ENCODE assay signal across 11 cellular contexts in genomic region chr14:64636980-64637429, GRCh38.
A peak's percentile ranks its signal among the peaks of the same experiment; 100 is the strongest.
DNase-seq lines count a peak whose midpoint lies in the region; ATAC-seq and TF ChIP-seq lines count a peak whose summit lies in the region.
"Had no signal": no experiment of that assay in that cellular context is flagged by ENCODE, and none has a peak within 500 bp of the region (broad histone marks: within the 10 kb centered on the region; RNA-seq: fewer than 3 reads in every experiment).

No MANE protein-coding gene starts in this region.

- H3K79me2 ChIP-seq in SU-DHL-6 (ENCODE audit: insufficient read depth, low read length) = no peaks in the 10 kb centered on the region
- H3K79me2 ChIP-seq in smooth muscle cell (ENCODE audit: low read depth) = no peaks in the 10 kb centered on the region

- intact Hi-C loops in activated CD8-positive, alpha-beta T cell treated with anti-CD3 and anti-CD28 coated beads for 36 hours (cut with micrococcal nuclease) = loop anchor here (5.0 kb wide), 1 partner anchor 295 kb away; no protein-coding TSS in a partner anchor
- intact Hi-C loops in right lobe of liver (cut with DNase I) (no loop called here), aorta (cut with DNase I) (loop anchor here (2.0 to 5.0 kb wide), 4 partner anchors 95 to 130 kb away; partner anchors contain the start of gene HSPA2 (in 2 of the 2))

- no peaks in the 10 kb centered on the region for H3K9me2 ChIP-seq in SU-DHL-6 (replicated peaks; ENCODE audit: insufficient read depth, low read length)

- H3K4me1 Mint-ChIP-seq in activated CD8-positive, alpha-beta T cell treated with anti-CD3 and anti-CD28 coated beads for 36 hours (ENCODE audit: low read depth) = peaks cover 6% of the 10 kb centered on the region
- peaks cover 10% of the 10 kb centered on the region for H3K4me1 Mint-ChIP-seq in activated CD8-positive, alpha-beta T cell treated with anti-CD3 and anti-CD28 coated beads, Interleukin-2, amount 10 ng/mL, durations not matched to agents 7 days and 5 days (ENCODE audit: low read depth)
- H3K4me1 Mint-ChIP-seq in activated CD8-positive, alpha-beta memory T cell treated with anti-CD3 and anti-CD28 coated beads, Interleukin-2, amount 10 ng/mL, durations not matched to agents 7 days and 5 days = peaks cover 8% of the 10 kb centered on the region

- H3K27ac ChIP-seq in SU-DHL-6 (ENCODE audit: low read depth, low read length) (no peak overlapping the region), right lobe of liver (peak overlapping the region; percentile 25 to 80 (median 80)), smooth muscle cell (ENCODE audit: low read depth) (peak overlapping the region; percentile 91), aorta (ENCODE audit: low read depth in 1 of 2, low read length in 2 of 2) (no peak overlapping the region)
- H3K27ac ChIP-seq: testis had no signal

- CTCF ChIA-PET in activated CD8-positive, alpha-beta T cell treated with anti-CD3 and anti-CD28 coated beads for 36 hours (lab: Charles Lee) = interaction anchor here (0.7 to 3.4 kb wide), 57 partner anchors 8 to 314 kb away, joined by 3 to 48 read pairs (median 5); partner anchors contain the start of genes HSPA2, MTHFD1 and PLEKHG3
- CTCF ChIA-PET in activated CD8-positive, alpha-beta T cell treated with anti-CD3 and anti-CD28 coated beads, Interleukin-2, amount 10 ng/mL, durations not matched to agents 7 days and 5 days (lab: Charles Lee) = interaction anchor here (0.7 to 3.7 kb wide), 40 partner anchors 8 to 371 kb away, joined by 3 to 48 read pairs (median 5); partner anchors contain the start of genes HSPA2 and SPTB
- CTCF ChIA-PET in activated CD8-positive, alpha-beta memory T cell treated with anti-CD3 and anti-CD28 coated beads, Interleukin-2, amount 10 ng/mL, durations not matched to agents 7 days and 5 days (lab: Charles Lee) = interaction anchor here (0.9 to 2.7 kb wide), 34 partner anchors 8 to 294 kb away, joined by 3 to 41 read pairs (median 4); partner anchors contain the start of genes HSPA2 and PPP1R36

- H3K4me2 ChIP-seq in SU-DHL-6 (ENCODE audit: low read depth, low read length, poor library complexity, severe bottlenecking) = no peak overlapping the region
- H3K4me2 ChIP-seq in smooth muscle cell = peak overlapping the region; percentile 66

- H3K36me3 ChIP-seq in SU-DHL-6 (ENCODE audit: low read length) = no peaks in the 10 kb centered on the region
- H3K36me3 ChIP-seq in right lobe of liver = no peaks in the 10 kb centered on the region
- no peaks in the 10 kb centered on the region for H3K36me3 ChIP-seq in smooth muscle cell (ENCODE audit: low read depth)
- no peaks in the 10 kb centered on the region for H3K36me3 ChIP-seq in aorta (ENCODE audit: control insufficient read depth in 1 of 2, insufficient read depth in 2 of 2, low read length in 1 of 2)

- H3K9ac ChIP-seq in SU-DHL-6 (ENCODE audit: low read length) = no peak overlapping the region
- H3K9ac ChIP-seq in smooth muscle cell (ENCODE audit: low read depth) = no peak overlapping the region

- H4K20me1 ChIP-seq in SU-DHL-6 (ENCODE audit: low read depth, low read length) (no peaks in the 10 kb centered on the region), smooth muscle cell (ENCODE audit: low read depth) (no peaks in the 10 kb centered on the region)

- POLR2A ChIA-PET in activated CD8-positive, alpha-beta T cell treated with anti-CD3 and anti-CD28 coated beads for 36 hours (lab: Charles Lee) = interaction anchor here (1.2 kb wide), 1 partner anchor 133 kb away, joined by 3 read pairs; the partner anchor contains the start of gene ZBTB1
- POLR2A ChIA-PET in activated CD8-positive, alpha-beta T cell treated with anti-CD3 and anti-CD28 coated beads, Interleukin-2, amount 10 ng/mL, durations not matched to agents 7 days and 5 days (lab: Charles Lee) = no interaction called here

- H3K9me3 Mint-ChIP-seq in activated CD8-positive, alpha-beta T cell treated with anti-CD3 and anti-CD28 coated beads for 36 hours = no peaks in the 10 kb centered on the region
- no peaks in the 10 kb centered on the region for H3K9me3 Mint-ChIP-seq in activated CD8-positive, alpha-beta T cell treated with anti-CD3 and anti-CD28 coated beads, Interleukin-2, amount 10 ng/mL, durations not matched to agents 7 days and 5 days (ENCODE audit: insufficient read depth)
- H3K9me3 Mint-ChIP-seq in activated CD8-positive, alpha-beta memory T cell treated with anti-CD3 and anti-CD28 coated beads, Interleukin-2, amount 10 ng/mL, durations not matched to agents 7 days and 5 days (ENCODE audit: low read depth) = no peaks in the 10 kb centered on the region

- H3K36me3 Mint-ChIP-seq in activated CD8-positive, alpha-beta T cell treated with anti-CD3 and anti-CD28 coated beads for 36 hours (ENCODE audit: low read depth) = no peaks in the 10 kb centered on the region
- no peaks in the 10 kb centered on the region for H3K36me3 Mint-ChIP-seq in activated CD8-positive, alpha-beta T cell treated with anti-CD3 and anti-CD28 coated beads, Interleukin-2, amount 10 ng/mL, durations not matched to agents 7 days and 5 days (ENCODE audit: low read depth)
- no peaks in the 10 kb centered on the region for H3K36me3 Mint-ChIP-seq in activated CD8-positive, alpha-beta memory T cell treated with anti-CD3 and anti-CD28 coated beads, Interleukin-2, amount 10 ng/mL, durations not matched to agents 7 days and 5 days

- no peaks in the 10 kb centered on the region for H3K27me3 ChIP-seq in SU-DHL-6 (ENCODE audit: low read length)
- no peaks in the 10 kb centered on the region for H3K27me3 ChIP-seq in right lobe of liver
- no peaks in the 10 kb centered on the region for H3K27me3 ChIP-seq in smooth muscle cell (ENCODE audit: low read depth)
- no peaks in the 10 kb centered on the region for H3K27me3 ChIP-seq in aorta (ENCODE audit: control insufficient read depth in 1 of 2, insufficient read depth in 2 of 2, low read length in 1 of 2)
- H3K27me3 ChIP-seq: testis had no signal

- DNase-seq in activated CD8-positive, alpha-beta T cell treated with anti-CD3 and anti-CD28 coated beads for 36 hours = no peak
- no peak for DNase-seq in activated CD8-positive, alpha-beta T cell treated with anti-CD3 and anti-CD28 coated beads, Interleukin-2, amount 10 ng/mL, durations not matched to agents 7 days and 5 days
- DNase-seq in right lobe of liver (no peak), smooth muscle cell (lab: John Stamatoyannopoulos, UW; ENCODE audit: unreplicated experiment) (no peak), aorta (no peak)
- DNase-seq in activated CD8-positive, alpha-beta memory T cell treated with anti-CD3 and anti-CD28 coated beads, Interleukin-2, amount 10 ng/mL, durations not matched to agents 7 days and 5 days = no peak

- TF ChIP-seq CTCF in activated CD8-positive, alpha-beta T cell treated with anti-CD3 and anti-CD28 coated beads for 36 hours (IDR thresholded peaks at IDR 0.05) = peak; percentile 34
- TF ChIP-seq CTCF in SU-DHL-6 (IDR thresholded peaks at IDR 0.05; ENCODE audit: insufficient read depth, low read length, poor library complexity, severe bottlenecking) (no peak), right lobe of liver (IDR thresholded peaks at IDR 0.05) (peak in 1 of 4 donors; percentile 1), smooth muscle cell (IDR thresholded peaks at IDR 0.05; ENCODE audit: borderline replicate concordance, insufficient read depth, poor library complexity, severe bottlenecking) (no peak)

- 39% methylated on average over 2 of the region's 2 CpGs for WGBS in right lobe of liver (ENCODE audit: insufficient coverage, low coverage, low lambda C conversion rate, missing lambda C conversion rate)
- 56% methylated on average over 2 of the region's 2 CpGs for WGBS in smooth muscle cell (ENCODE audit: low lambda C conversion rate)
- 13 to 14% methylated on average over 2 of the region's 2 CpGs for WGBS in aorta, 2 donors

- ATAC-seq in activated CD8-positive, alpha-beta T cell treated with anti-CD3 and anti-CD28 coated beads for 36 hours = no peak
- no peak for ATAC-seq in activated CD8-positive, alpha-beta T cell treated with anti-CD3 and anti-CD28 coated beads, Interleukin-2, amount 10 ng/mL, durations not matched to agents 7 days and 5 days
- ATAC-seq in right lobe of liver (peak; percentile 24 to 48 (median 34)), aorta (ENCODE audit: low FRiP score) (no peak), GM18519 (IDR thresholded peaks at IDR 0.05; ENCODE audit: low FRiP score, unreplicated experiment) (no peak)
- ATAC-seq in activated CD8-positive, alpha-beta memory T cell treated with anti-CD3 and anti-CD28 coated beads, Interleukin-2, amount 10 ng/mL, durations not matched to agents 7 days and 5 days = no peak

- H3K9me3 ChIP-seq in SU-DHL-6 (ENCODE audit: insufficient read depth, low read length) (no peaks in the 10 kb centered on the region), right lobe of liver (no peaks in the 10 kb centered on the region), smooth muscle cell (replicated peaks; ENCODE audit: low read depth) (no peaks in the 10 kb centered on the region), aorta (ENCODE audit: control insufficient read depth, low read length) (no peaks in the 10 kb centered on the region)
- H3K9me3 ChIP-seq: testis had no signal

- no peak for TF ChIP-seq POLR2A in right lobe of liver (IDR thresholded peaks at IDR 0.05)

- H3K4me1 ChIP-seq in right lobe of liver (peaks cover 0 to 37% (median 17%) of the 10 kb centered on the region in 4 donors), smooth muscle cell (ENCODE audit: low read depth) (peaks cover 20% of the 10 kb centered on the region), aorta (ENCODE audit: control insufficient read depth in 1 of 2, insufficient read depth in 2 of 2, low read length in 2 of 2) (no peaks in the 10 kb centered on the region)

- peak overlapping the region; percentile 88 for H2AFZ ChIP-seq in SU-DHL-6 (ENCODE audit: low read depth, low read length, severe bottlenecking)
- peak overlapping the region; percentile 51 for H2AFZ ChIP-seq in smooth muscle cell (ENCODE audit: low read depth)

- H3K4me3 Mint-ChIP-seq in activated CD8-positive, alpha-beta T cell treated with anti-CD3 and anti-CD28 coated beads for 36 hours = no peak overlapping the region
- H3K4me3 Mint-ChIP-seq in activated CD8-positive, alpha-beta T cell treated with anti-CD3 and anti-CD28 coated beads, Interleukin-2, amount 10 ng/mL, durations not matched to agents 7 days and 5 days = no peak overlapping the region
- H3K4me3 Mint-ChIP-seq in activated CD8-positive, alpha-beta memory T cell treated with anti-CD3 and anti-CD28 coated beads, Interleukin-2, amount 10 ng/mL, durations not matched to agents 7 days and 5 days = no peak overlapping the region
- H3K4me3 Mint-ChIP-seq: T-helper 17 cell had no signal

- H3K27ac Mint-ChIP-seq in activated CD8-positive, alpha-beta T cell treated with anti-CD3 and anti-CD28 coated beads for 36 hours = no peak overlapping the region
- H3K27ac Mint-ChIP-seq in activated CD8-positive, alpha-beta T cell treated with anti-CD3 and anti-CD28 coated beads, Interleukin-2, amount 10 ng/mL, durations not matched to agents 7 days and 5 days = no peak overlapping the region
- H3K27ac Mint-ChIP-seq in activated CD8-positive, alpha-beta memory T cell treated with anti-CD3 and anti-CD28 coated beads, Interleukin-2, amount 10 ng/mL, durations not matched to agents 7 days and 5 days = no peak overlapping the region
- H3K27ac Mint-ChIP-seq: T-helper 17 cell had no signal

- H3K4me3 ChIP-seq in SU-DHL-6 (ENCODE audit: insufficient read depth, low read length, poor library complexity, severe bottlenecking) = no peak overlapping the region
- no peak overlapping the region for H3K4me3 ChIP-seq in right lobe of liver
- no peak overlapping the region for H3K4me3 ChIP-seq in smooth muscle cell
- H3K4me3 ChIP-seq in aorta (ENCODE audit: low read length in 2 of 2) = no peak overlapping the region
- H3K4me3 ChIP-seq: lung had no signal

- H3K27me3 Mint-ChIP-seq in activated CD8-positive, alpha-beta T cell treated with anti-CD3 and anti-CD28 coated beads for 36 hours = peaks cover 2% of the 10 kb centered on the region
- peaks cover 19% of the 10 kb centered on the region for H3K27me3 Mint-ChIP-seq in activated CD8-positive, alpha-beta T cell treated with anti-CD3 and anti-CD28 coated beads, Interleukin-2, amount 10 ng/mL, durations not matched to agents 7 days and 5 days (ENCODE audit: low read depth)
- peaks cover 19% of the 10 kb centered on the region for H3K27me3 Mint-ChIP-seq in activated CD8-positive, alpha-beta memory T cell treated with anti-CD3 and anti-CD28 coated beads, Interleukin-2, amount 10 ng/mL, durations not matched to agents 7 days and 5 days

- no peaks in the 10 kb centered on the region for H3F3A ChIP-seq in SU-DHL-6 (ENCODE audit: insufficient read depth)
- H3F3A ChIP-seq in smooth muscle cell (ENCODE audit: low read depth) = peaks cover 8% of the 10 kb centered on the region

Comparison
In these comparisons a context has a peak if more than half of its experiments do, and no peak if none do; other contexts are left out.
1. ATAC-seq: peak in right lobe of liver (4 of 4); none in activated CD8-positive, alpha-beta T cell treated with anti-CD3 and anti-CD28 coated beads for 36 hours (single experiment), activated CD8-positive, alpha-beta T cell treated with anti-CD3 and anti-CD28 coated beads, Interleukin-2, amount 10 ng/mL, durations not matched to agents 7 days and 5 days (single experiment), aorta (single experiment), activated CD8-positive, alpha-beta memory T cell treated with anti-CD3 and anti-CD28 coated beads, Interleukin-2, amount 10 ng/mL, durations not matched to agents 7 days and 5 days (single experiment) and GM18519 (single experiment).
2. H3K27ac ChIP-seq: peak in right lobe of liver (3 of 3) and smooth muscle cell (single experiment); none in SU-DHL-6 (single experiment) and aorta (0 of 2).
3. intact Hi-C loops: an anchor here in activated CD8-positive, alpha-beta T cell treated with anti-CD3 and anti-CD28 coated beads for 36 hours (5.0 kb wide) and aorta (2.0 to 5.0 kb wide); none called in right lobe of liver.